Comparison of ENCODE assay signal across 8 cellular contexts in the genomic region with DNA sequence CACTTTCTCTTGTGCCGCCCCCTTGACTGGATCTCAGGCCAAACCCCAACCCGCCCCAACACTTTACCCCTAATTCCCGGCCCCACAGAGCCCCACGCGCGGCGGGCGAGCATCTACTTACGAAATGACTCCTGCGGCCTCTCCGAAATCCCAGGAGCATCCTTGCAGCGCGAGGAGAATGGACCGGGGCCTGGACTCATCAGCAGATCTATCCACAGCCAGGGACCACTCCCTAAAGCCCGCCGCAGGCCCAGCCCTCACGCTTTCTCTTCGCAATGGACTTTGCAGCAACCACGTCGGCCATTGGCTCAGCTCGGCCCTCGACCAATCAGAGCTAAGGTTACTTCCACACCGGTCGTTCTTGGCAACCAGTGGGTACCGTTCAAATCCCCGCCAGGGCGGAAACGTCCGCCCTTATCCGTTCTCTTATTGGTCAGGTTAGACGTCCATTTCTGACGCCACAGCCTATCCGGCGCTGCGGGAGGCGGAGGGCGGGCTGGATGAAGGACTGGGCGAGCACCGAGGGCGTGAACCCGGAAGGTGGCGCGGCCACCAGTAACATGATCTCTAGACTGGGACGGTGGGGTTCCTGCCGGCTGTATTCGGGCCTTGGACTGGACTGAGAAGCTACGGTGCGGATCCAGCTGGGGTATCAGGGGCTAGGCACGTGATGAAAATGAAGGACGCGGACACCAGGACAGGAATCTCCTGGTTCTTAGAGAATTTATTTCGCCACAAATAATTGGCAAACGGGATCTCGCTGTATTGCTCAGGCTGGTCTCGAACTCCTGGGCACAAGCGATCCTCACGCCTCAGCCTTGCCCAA. TPM values are rescaled to one million over a fixed set of nuclear protein-coding genes. Genes with fewer than 3 reads are reported as not detected.
DNase-seq lines count a peak whose midpoint lies in the region; ATAC-seq and TF ChIP-seq lines count a peak whose summit lies in the region.

A gene (minus strand): TSS at position 244 of the 826 bp plus-strand sequence. CDS start 84 bp downstream, at position 160.
A gene with protein sequence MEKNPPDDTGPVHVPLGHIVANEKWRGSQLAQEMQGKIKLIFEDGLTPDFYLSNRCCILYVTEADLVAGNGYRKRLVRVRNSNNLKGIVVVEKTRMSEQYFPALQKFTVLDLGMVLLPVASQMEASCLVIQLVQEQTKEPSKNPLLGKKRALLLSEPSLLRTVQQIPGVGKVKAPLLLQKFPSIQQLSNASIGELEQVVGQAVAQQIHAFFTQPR (plus strand): TSS at position 528 of the 826 bp plus-strand sequence. CDS start 955 bp downstream, outside the sequence.

- WGBS in testis, 2 donors, result 0 to 2% methylated on average over 27 to 57 of the region's 57 CpGs

- peak; percentile 98 for ATAC-seq in HG02571 (IDR thresholded peaks at IDR 0.05; ENCODE audit: unreplicated experiment)

- H3K36me3 ChIP-seq in GM06990 (ENCODE audit: control insufficient read depth, insufficient read depth, low read length) (peaks cover under 1% of the 10 kb centered on the region), testis (ENCODE audit: low read depth, missing control alignments) (no peaks in the 10 kb centered on the region)

- peak; percentile 96 for DNase-seq in GM06990 (ENCODE audit: extremely low read depth, insufficient read length)
- DNase-seq in NB4 (ENCODE audit: low read depth), result peak; percentile 97
- peak; percentile 99 for DNase-seq in SK-N-DZ (ENCODE audit: low spot score)
- DNase-seq in activated naive CD4-positive, alpha-beta T cell treated with anti-CD3 and anti-CD28 coated beads, Interleukin-2, amount 50 U/mL, for 16 hours, result peak; percentile 97
- DNase-seq in glomerular visceral epithelial cell (ENCODE audit: extremely low spot score), result peak; percentile 100
- DNase-seq in occipital lobe (lab: John Stamatoyannopoulos, UW), result peak; percentile 98
- peak; percentile 99 for DNase-seq in testis

- intact Hi-C loops in testis (cut with DNase I; ENCODE audit: low total_unique reads), result no loop called here

- H3K9me3 ChIP-seq in testis, result no peaks in the 10 kb centered on the region

- TF ChIP-seq POLR2A in NB4 (IDR thresholded peaks at IDR 0.05; ENCODE audit: extremely low read depth, insufficient read length) (peak; percentile 54), testis (IDR thresholded peaks at IDR 0.05) (no peak)

- peaks cover 5% of the 10 kb centered on the region for H3K4me1 ChIP-seq in testis

- peak within 1 kb of the TSS; percentile 24 to 62 for H3K27ac ChIP-seq in testis

- H3K4me3 ChIP-seq in GM06990 (replicated peaks; ENCODE audit: low read depth, low read length) (peak within 1 kb of the TSS; percentile 87), NB4 (ENCODE audit: low read depth, low read length) (peak within 1 kb of the TSS; percentile 85), testis (peak within 1 kb of the TSS; percentile 66 to 79)

- H3K27me3 ChIP-seq in GM06990 (replicated peaks; ENCODE audit: control insufficient read depth, insufficient read depth, low read length) (no peaks in the 10 kb centered on the region), testis (no peaks in the 10 kb centered on the region)

- no peak for TF ChIP-seq CTCF in GM06990 (IDR thresholded peaks at IDR 0.05; ENCODE audit: insufficient read depth, low read length, poor library complexity, severe bottlenecking)
- no peak for TF ChIP-seq CTCF in NB4 (IDR thresholded peaks at IDR 0.05; ENCODE audit: low read depth, low read length)
- TF ChIP-seq CTCF in testis (IDR thresholded peaks at IDR 0.05), result no peak

RNA-seq across cellular contexts. Expression of the first gene that starts in this region (rescaled TPM):
- polyA plus RNA-seq in SK-N-DZ (2014; cell fraction: cytosol; rRNA removed), result 26.6 and 31.3 TPM in 2 replicates
- polyA plus RNA-seq in SK-N-DZ (2014; cell fraction: nucleus; rRNA removed), result 16.9 and 22.2 TPM in 2 replicates
- total RNA-seq in occipital lobe (27.8 TPM), testis (10 to 100 TPM; 16.7 to 17.2 TPM)
- polyA plus RNA-seq in testis (ENCODE audit: insufficient read depth, low read depth, low replicate concordance), result 14.0 TPM

RNA-seq across cellular contexts. Expression of the second gene that starts in this region (rescaled TPM):
- 7.0 and 8.4 TPM in 2 replicates for polyA plus RNA-seq in SK-N-DZ (2014; cell fraction: cytosol; rRNA removed)
- 1.5 and 3.4 TPM in 2 replicates for polyA plus RNA-seq in SK-N-DZ (2014; cell fraction: nucleus; rRNA removed)
- total RNA-seq in occipital lobe (1.6 TPM), testis (10 to 100 TPM in 1 of 2 donors, 1 to 10 TPM in 1; 5.5 to 11.8 TPM)
- polyA plus RNA-seq in testis (ENCODE audit: insufficient read depth, low read depth, low replicate concordance), result 15.8 TPM

Comparison
In these comparisons a context has a peak if more than half of its experiments do, and no peak if none do; other contexts are left out.
1. Peak in every context shown above with its lines: DNase-seq, ATAC-seq, H3K4me3 ChIP-seq and H3K27ac ChIP-seq.